ENCODE assay signal across 7 cellular contexts in the genomic region with DNA sequence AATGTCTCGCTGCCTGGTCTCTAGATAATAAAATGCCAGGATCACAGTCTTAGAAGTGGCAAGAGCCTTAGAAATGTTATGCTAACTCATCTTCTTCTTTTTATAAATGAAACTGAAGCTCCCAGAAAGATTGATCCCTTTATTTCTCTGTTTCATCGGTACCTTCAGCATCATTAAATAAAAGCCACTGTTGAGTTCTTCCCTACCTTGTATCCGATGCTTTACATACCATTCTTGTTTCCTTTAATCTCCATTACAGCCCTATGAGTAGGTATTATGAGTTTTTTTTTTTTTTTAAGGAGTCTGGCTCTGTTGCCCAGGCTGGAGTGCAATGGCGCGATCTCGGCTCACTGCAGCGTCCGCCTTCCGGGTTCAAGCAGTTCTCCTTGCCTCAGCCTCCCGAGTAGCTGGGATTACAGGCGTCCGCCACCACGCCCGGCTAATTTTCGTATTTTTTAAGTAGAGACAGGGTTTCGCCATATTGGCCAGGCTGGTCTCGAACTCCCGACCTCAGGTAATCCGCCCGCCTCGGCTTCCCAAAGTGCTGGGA. TPM values are rescaled to one million over a fixed set of nuclear protein-coding genes. Genes with fewer than 3 reads are reported as not detected.
DNase-seq lines count a peak whose midpoint lies in the region; ATAC-seq and TF ChIP-seq lines count a peak whose summit lies in the region.

No MANE protein-coding gene starts in this region.

- H3K36me3 Mint-ChIP-seq in activated T-helper 2 cell treated with anti-CD3 and anti-CD28 coated beads, Interferon-gamma antibody, Interleukin-2, Interleukin-4, amounts not matched to agents 10 μg/mL and 5 μg/mL and 100 μg/mL, durations not matched to agents 14 hours and 24 hours and 36 hours (ENCODE audit: low read depth): peaks cover 6% of the 10 kb centered on the region

- TF ChIP-seq CTCF in HL-60 (IDR thresholded peaks at IDR 0.05; ENCODE audit: insufficient read depth, low read length) (no peak), foreskin keratinocyte (conservative IDR thresholded peaks at IDR 0.05) (no peak)

- H3K36me3 ChIP-seq in iPS-20b (ENCODE audit: insufficient read depth, low read depth, low read length): peaks cover 5% of the 10 kb centered on the region

- peaks cover 25% of the 10 kb centered on the region for H3K4me1 Mint-ChIP-seq in activated T-helper 2 cell treated with anti-CD3 and anti-CD28 coated beads, Interferon-gamma antibody, Interleukin-2, Interleukin-4, amounts not matched to agents 10 μg/mL and 5 μg/mL and 100 μg/mL, durations not matched to agents 14 hours and 24 hours and 36 hours (ENCODE audit: low read depth)
- H3K4me1 Mint-ChIP-seq in stimulated activated naive CD8-positive, alpha-beta T cell treated with anti-CD3 and anti-CD28 coated beads, Interleukin-15, amount 100 ng/mL, for 72 hours: peaks cover 34% of the 10 kb centered on the region

- no peaks in the 10 kb centered on the region for H3K9me3 Mint-ChIP-seq in activated T-helper 2 cell treated with anti-CD3 and anti-CD28 coated beads, Interferon-gamma antibody, Interleukin-2, Interleukin-4, amounts not matched to agents 10 μg/mL and 5 μg/mL and 100 μg/mL, durations not matched to agents 14 hours and 24 hours and 36 hours
- H3K9me3 Mint-ChIP-seq in stimulated activated naive CD8-positive, alpha-beta T cell treated with anti-CD3 and anti-CD28 coated beads, Interleukin-15, amount 100 ng/mL, for 72 hours: no peaks in the 10 kb centered on the region

- peak overlapping the region; percentile 97 for H3K4me3 Mint-ChIP-seq in activated T-helper 2 cell treated with anti-CD3 and anti-CD28 coated beads, Interferon-gamma antibody, Interleukin-2, Interleukin-4, amounts not matched to agents 10 μg/mL and 5 μg/mL and 100 μg/mL, durations not matched to agents 14 hours and 24 hours and 36 hours (ENCODE audit: low read depth)
- peak overlapping the region; percentile 92 to 99 for H3K4me3 Mint-ChIP-seq in stimulated activated naive CD8-positive, alpha-beta T cell treated with anti-CD3 and anti-CD28 coated beads, Interleukin-15, amount 100 ng/mL, for 72 hours

- H3K4me3 ChIP-seq in HL-60 (replicated peaks; ENCODE audit: insufficient read depth, low read length) (peak overlapping the region; percentile 100), iPS-20b (ENCODE audit: low read length) (peak overlapping the region; percentile 98)

- intact Hi-C loops in activated T-helper 2 cell treated with anti-CD3 and anti-CD28 coated beads, Interferon-gamma antibody, Interleukin-2, Interleukin-4, amounts not matched to agents 10 μg/mL and 5 μg/mL and 100 μg/mL, durations not matched to agents 14 hours and 24 hours and 36 hours (cut with micrococcal nuclease): loop anchor here (5.0 kb wide), 1 partner anchor 551 kb away; no protein-coding TSS in a partner anchor

- DNase-seq in HL-60 (ENCODE audit: low read depth in 1 of 2, low spot score in 1 of 2) (no peak), HuH-7 (ENCODE audit: low spot score) (no peak), foreskin keratinocyte (no peak)
- DNase-seq in activated T-helper 2 cell treated with anti-CD3 and anti-CD28 coated beads, Interferon-gamma antibody, Interleukin-2, Interleukin-4, amounts not matched to agents 10 μg/mL and 5 μg/mL and 100 μg/mL, durations not matched to agents 14 hours and 24 hours and 36 hours (ENCODE audit: low spot score): no peak
- no peak for DNase-seq in stimulated activated naive CD8-positive, alpha-beta T cell treated with anti-CD3 and anti-CD28 coated beads, Interleukin-15, amount 100 ng/mL, for 72 hours

- peaks cover 11% of the 10 kb centered on the region for H3K27me3 Mint-ChIP-seq in activated T-helper 2 cell treated with anti-CD3 and anti-CD28 coated beads, Interferon-gamma antibody, Interleukin-2, Interleukin-4, amounts not matched to agents 10 μg/mL and 5 μg/mL and 100 μg/mL, durations not matched to agents 14 hours and 24 hours and 36 hours (ENCODE audit: low read depth)
- H3K27me3 Mint-ChIP-seq in stimulated activated naive CD8-positive, alpha-beta T cell treated with anti-CD3 and anti-CD28 coated beads, Interleukin-15, amount 100 ng/mL, for 72 hours: peaks cover 26% of the 10 kb centered on the region

- ATAC-seq in stimulated activated naive CD8-positive, alpha-beta T cell treated with anti-CD3 and anti-CD28 coated beads, Interleukin-15, amount 100 ng/mL, for 72 hours: no peak
- ATAC-seq in HG03280 (IDR thresholded peaks at IDR 0.05; ENCODE audit: unreplicated experiment) (no peak), foreskin keratinocyte (no peak)

- peak overlapping the region; percentile 70 for H3K27ac ChIP-seq in HL-60 (replicated peaks)
- no peak overlapping the region for H3K27ac ChIP-seq in iPS-20b (ENCODE audit: low read length)
- H3K27ac ChIP-seq in foreskin keratinocyte: no peak overlapping the region

- peak overlapping the region; percentile 96; the same call in 1 of the 2 replicates for H3K9ac ChIP-seq in iPS-20b (ENCODE audit: low read depth, low read length)

- H3K9me3 ChIP-seq in iPS-20b (ENCODE audit: insufficient read depth, low read depth, low read length): no peaks in the 10 kb centered on the region

- H3K27ac Mint-ChIP-seq in activated T-helper 2 cell treated with anti-CD3 and anti-CD28 coated beads, Interferon-gamma antibody, Interleukin-2, Interleukin-4, amounts not matched to agents 10 μg/mL and 5 μg/mL and 100 μg/mL, durations not matched to agents 14 hours and 24 hours and 36 hours: no peak overlapping the region
- H3K27ac Mint-ChIP-seq in stimulated activated naive CD8-positive, alpha-beta T cell treated with anti-CD3 and anti-CD28 coated beads, Interleukin-15, amount 100 ng/mL, for 72 hours: peak overlapping the region in 1 of 2 donors; percentile 84

- no peaks in the 10 kb centered on the region for H3K27me3 ChIP-seq in HL-60 (ENCODE audit: insufficient read depth, poor library complexity, severe bottlenecking)
- no peaks in the 10 kb centered on the region for H3K27me3 ChIP-seq in iPS-20b (ENCODE audit: insufficient read depth, low read length)
- H3K27me3 ChIP-seq in foreskin keratinocyte: no peaks in the 10 kb centered on the region

- peaks cover 15% of the 10 kb centered on the region; the same call in 1 of the 2 replicates for H3K4me1 ChIP-seq in iPS-20b (ENCODE audit: insufficient read depth, low read length)
- H3K4me1 ChIP-seq in foreskin keratinocyte: peaks cover 8% of the 10 kb centered on the region

RNA-seq across cellular contexts. Expression of a gene that starts 0.8 kb away (rescaled TPM):
- 20.6 and 21.0 TPM in 2 replicates for total RNA-seq in activated T-helper 2 cell treated with anti-CD3 and anti-CD28 coated beads, Interferon-gamma antibody, Interleukin-2, Interleukin-4, amounts not matched to agents 10 μg/mL and 5 μg/mL and 100 μg/mL, durations not matched to agents 14 hours and 24 hours and 36 hours
- 15.2 and 15.5 TPM in 2 replicates for total RNA-seq in foreskin keratinocyte
- polyA plus RNA-seq in foreskin keratinocyte: 6.4 and 7.4 TPM in 2 replicates

RNA-seq across cellular contexts. Expression of a gene that starts 13.0 kb away (rescaled TPM):
- total RNA-seq in activated T-helper 2 cell treated with anti-CD3 and anti-CD28 coated beads, Interferon-gamma antibody, Interleukin-2, Interleukin-4, amounts not matched to agents 10 μg/mL and 5 μg/mL and 100 μg/mL, durations not matched to agents 14 hours and 24 hours and 36 hours: not detected in 2 replicates
- total RNA-seq in foreskin keratinocyte: not detected in 2 replicates
- not detected in 2 replicates for polyA plus RNA-seq in foreskin keratinocyte

RNA-seq across cellular contexts. Expression of a gene that starts 34.3 kb away (rescaled TPM):
- not detected in 2 replicates for total RNA-seq in activated T-helper 2 cell treated with anti-CD3 and anti-CD28 coated beads, Interferon-gamma antibody, Interleukin-2, Interleukin-4, amounts not matched to agents 10 μg/mL and 5 μg/mL and 100 μg/mL, durations not matched to agents 14 hours and 24 hours and 36 hours
- total RNA-seq in foreskin keratinocyte: not detected in 2 replicates
- polyA plus RNA-seq in foreskin keratinocyte: not detected in 2 replicates
